Comparison of ENCODE assay signal across 8 cellular contexts in the genomic region with DNA sequence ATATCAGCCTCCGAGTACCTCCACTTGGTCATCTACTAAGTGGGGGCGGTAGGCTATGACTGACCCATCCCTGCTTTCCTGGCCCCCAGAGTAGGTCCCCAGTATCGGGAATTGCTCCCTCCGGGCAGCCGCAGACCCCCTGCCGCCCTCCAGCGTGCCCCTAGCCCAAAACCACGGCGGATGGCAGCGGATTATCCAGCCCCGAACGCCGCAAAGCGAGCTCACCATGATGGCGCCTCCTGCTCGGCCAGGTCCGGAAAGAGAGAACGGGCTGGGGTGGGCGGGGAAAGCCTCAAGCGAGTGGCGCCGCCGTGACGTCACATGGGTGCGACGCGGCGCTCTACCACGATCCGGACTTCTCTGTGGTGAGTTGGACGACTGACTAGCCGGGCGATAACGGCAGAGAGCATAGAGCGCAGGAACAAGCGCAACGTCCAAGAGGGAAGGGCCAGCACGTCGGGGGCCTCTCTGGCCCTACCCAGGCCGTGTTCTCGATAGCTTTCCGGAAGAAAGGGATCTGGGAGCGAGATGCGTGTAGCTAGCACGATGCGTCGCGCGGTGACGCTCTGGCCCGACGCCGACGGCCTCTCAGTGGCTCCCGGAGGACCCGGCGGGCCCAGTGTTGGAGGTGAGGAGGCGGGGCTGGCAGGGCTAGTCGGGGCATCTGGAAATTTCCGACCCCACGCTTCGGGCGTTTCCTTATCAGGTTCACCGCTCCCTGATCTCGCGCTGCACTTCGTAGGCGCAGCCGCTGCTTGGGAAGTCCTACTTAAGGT. TPM values are rescaled to one million over a fixed set of nuclear protein-coding genes. Genes with fewer than 3 reads are reported as not detected.
DNase-seq lines count a peak whose midpoint lies in the region; ATAC-seq, FAIRE-seq and TF ChIP-seq lines count a peak whose summit lies in the region.

A gene (minus strand): TSS at position 263 of the 776 bp plus-strand sequence. CDS start 35 bp downstream, at position 228.
A gene with protein sequence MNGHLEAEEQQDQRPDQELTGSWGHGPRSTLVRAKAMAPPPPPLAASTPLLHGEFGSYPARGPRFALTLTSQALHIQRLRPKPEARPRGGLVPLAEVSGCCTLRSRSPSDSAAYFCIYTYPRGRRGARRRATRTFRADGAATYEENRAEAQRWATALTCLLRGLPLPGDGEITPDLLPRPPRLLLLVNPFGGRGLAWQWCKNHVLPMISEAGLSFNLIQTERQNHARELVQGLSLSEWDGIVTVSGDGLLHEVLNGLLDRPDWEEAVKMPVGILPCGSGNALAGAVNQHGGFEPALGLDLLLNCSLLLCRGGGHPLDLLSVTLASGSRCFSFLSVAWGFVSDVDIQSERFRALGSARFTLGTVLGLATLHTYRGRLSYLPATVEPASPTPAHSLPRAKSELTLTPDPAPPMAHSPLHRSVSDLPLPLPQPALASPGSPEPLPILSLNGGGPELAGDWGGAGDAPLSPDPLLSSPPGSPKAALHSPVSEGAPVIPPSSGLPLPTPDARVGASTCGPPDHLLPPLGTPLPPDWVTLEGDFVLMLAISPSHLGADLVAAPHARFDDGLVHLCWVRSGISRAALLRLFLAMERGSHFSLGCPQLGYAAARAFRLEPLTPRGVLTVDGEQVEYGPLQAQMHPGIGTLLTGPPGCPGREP (plus strand): TSS at position 591 of the 776 bp plus-strand sequence. CDS start 1,009 bp downstream, outside the sequence.

- peak; percentile 57 for FAIRE-seq in colon (lab: Jason Lieb, UNC)

- peak within 1 kb of the TSS; percentile 100 for H3K4me3 ChIP-seq in BE2C (ENCODE audit: low read depth, low read length)

- no peak for TF ChIP-seq CTCF in BE2C (IDR thresholded peaks at IDR 0.05; ENCODE audit: low read depth, low read length)

- H3K27me3 ChIP-seq in BE2C = no peaks in the 10 kb centered on the region
- H3K27me3 ChIP-seq in layer of hippocampus (ENCODE audit: control insufficient read depth, insufficient read depth, low read length) = no peaks in the 10 kb centered on the region

- H3K27ac ChIP-seq in layer of hippocampus (ENCODE audit: low read depth, low read length) = peak within 1 kb of the TSS; percentile 100

- peak; percentile 75 for ATAC-seq in HG03460 (IDR thresholded peaks at IDR 0.05; ENCODE audit: unreplicated experiment)

- peaks cover 47% of the 10 kb centered on the region for H3K36me3 ChIP-seq in BE2C

- DNase-seq in BE2C (peak; percentile 99), GM19240 (ENCODE audit: insufficient read length, low spot score) (peak; percentile 98), NCI-H526 (lab: John Stamatoyannopoulos, UW) (peak; percentile 98 to 99)
- DNase-seq in activated CD4-positive, alpha-beta T cell treated with anti-CD3 and anti-CD28 coated beads for 48 hours = peak; percentile 97
- peak; percentile 90 to 92 for DNase-seq in stimulated activated CD4-positive, alpha-beta T cell treated with anti-CD3 and anti-CD28 coated beads, Interleukin-1b, Interleukin-23, amount 100 ng/mL, for 4 hours (ENCODE audit: low read depth in 2 of 2)

- no peaks in the 10 kb centered on the region for H3K9me3 ChIP-seq in BE2C

- H3K4me1 ChIP-seq in BE2C = peaks cover 19% of the 10 kb centered on the region

RNA-seq across cellular contexts. Expression of the first gene that starts in this region (rescaled TPM):
- polyA plus RNA-seq in BE2C (2012; ENCODE audit: insufficient read depth, insufficient read length, low read depth) = 1,689 TPM

RNA-seq across cellular contexts. Expression of the second gene that starts in this region (rescaled TPM):
- polyA plus RNA-seq in BE2C (2012; ENCODE audit: insufficient read depth, insufficient read length, low read depth) = 41.5 TPM

Comparison
In these comparisons a context has a peak if more than half of its experiments do, and no peak if none do; other contexts are left out.
1. Peak in every context shown above with its lines: DNase-seq, ATAC-seq, H3K4me3 ChIP-seq and H3K27ac ChIP-seq.